ENCODE assay signal across 23 cellular contexts in the genomic region with DNA sequence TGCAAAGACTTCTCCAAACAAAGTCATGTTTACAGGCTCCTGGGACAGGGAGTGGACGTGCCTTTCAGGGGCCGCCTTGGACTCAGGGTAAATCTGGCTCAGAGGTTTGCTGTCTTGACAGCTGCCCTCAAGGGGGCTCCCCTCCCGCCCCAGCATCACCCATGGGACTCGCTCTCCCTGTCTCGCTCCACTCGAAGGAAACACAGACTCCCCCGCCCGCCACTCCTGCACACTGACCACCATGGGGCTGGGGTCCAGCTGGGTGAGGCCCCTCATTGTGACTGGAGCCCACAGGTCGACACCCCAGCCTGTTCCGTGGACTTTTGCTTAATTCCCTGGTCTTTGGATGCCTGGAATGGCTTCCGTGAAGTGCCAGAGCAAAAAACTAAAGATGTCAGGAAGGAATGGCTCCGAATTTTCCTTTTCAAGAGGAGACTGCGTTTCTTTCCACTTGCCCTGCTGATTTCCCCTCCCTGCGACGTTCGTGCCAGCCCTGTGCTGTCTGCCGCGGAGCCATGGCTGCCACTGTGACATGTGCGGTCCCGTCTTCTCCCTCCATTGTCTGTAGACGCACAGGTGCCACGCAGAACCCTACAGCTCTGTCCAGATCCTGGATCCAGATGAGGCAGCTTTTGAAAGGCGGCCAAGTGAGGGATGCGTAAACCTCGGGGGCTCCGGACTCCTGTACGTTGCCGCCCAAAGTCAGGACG. TPM values are rescaled to one million over a fixed set of nuclear protein-coding genes. Genes with fewer than 3 reads are reported as not detected.
A peak's percentile ranks its signal among the peaks of the same experiment; 100 is the strongest.
DNase-seq lines count a peak whose midpoint lies in the region; ATAC-seq, FAIRE-seq and TF ChIP-seq lines count a peak whose summit lies in the region.
"Had no signal": no experiment of that assay in that cellular context is flagged by ENCODE, and none has a peak within 500 bp of the region (broad histone marks: within the 10 kb centered on the region; RNA-seq: fewer than 3 reads in every experiment).

No MANE protein-coding gene starts in this region.

- no peak overlapping the region for H2BK20ac ChIP-seq in H1 (ENCODE audit: low read length)

- no peak overlapping the region for H4K5ac ChIP-seq in H1 (ENCODE audit: insufficient read length, low read depth, low read length)

- no peak overlapping the region for H2BK5ac ChIP-seq in H1 (ENCODE audit: low read depth, low read length)

- H3K23me2 ChIP-seq in H1 (ENCODE audit: low read depth, low read length), result peaks cover 3% of the 10 kb centered on the region; the same call in 1 of the 2 replicates

- TF ChIP-seq POLR2A in H1 (IDR thresholded peaks at IDR 0.05; ENCODE audit: control extremely low read depth in 1 of 2, low read depth in 2 of 2, low read length in 2 of 2), result no peak

- no peak overlapping the region for H3K9ac ChIP-seq in H1 (replicated peaks in 1 of 4; ENCODE audit: extremely low read depth in 1 of 4, low read depth in 3 of 4, low read length in 3 of 4)
- H3K9ac ChIP-seq: BLaER1, GM23248 had no signal

- CTCF ChIA-PET in WTC11 (lab: Charles Lee) (interaction anchor here (2.1 kb wide), 1 partner anchor 12 kb away, joined by 8 read pairs; no protein-coding TSS in a partner anchor), H1 (lab: Charles Lee; ENCODE audit: partially characterized antibody) (interaction anchor here (1.1 to 5.0 kb wide), 8 partner anchors 11 to 71 kb away, joined by 3 to 49 read pairs (median 5); no protein-coding TSS in a partner anchor)

- H3K56ac ChIP-seq in H1 (replicated peaks; ENCODE audit: insufficient read length, low read depth, low read length), result no peak overlapping the region

- H3K14ac ChIP-seq in H1 (ENCODE audit: insufficient read length), result no peak overlapping the region

- no peaks in the 10 kb centered on the region for H3K36me3 Mint-ChIP-seq in WTC11
- no peaks in the 10 kb centered on the region for H3K36me3 Mint-ChIP-seq in nephron progenitor cell (ENCODE audit: low read depth)
- H3K36me3 Mint-ChIP-seq in stimulated activated memory B cell treated with anti-CD40 and anti-IgM and Interleukin-4, amounts not matched to agents 10 μg/mL and 1 μg/mL and 100 μg/mL, for 72 hours, result peaks cover 15% of the 10 kb centered on the region

- no peak for DNase-seq in WTC11 (ENCODE audit: low spot score)
- DNase-seq in H1 (ENCODE audit: low read depth in 1 of 2, low spot score in 2 of 2), result no peak
- no peak for DNase-seq in nephron progenitor cell
- DNase-seq in urothelium cell line (ENCODE audit: low spot score), result no peak
- DNase-seq in NCI-H1048 (lab: John Stamatoyannopoulos, UW), result no peak
- no peak for DNase-seq in activated CD4-positive, CD25-positive, alpha-beta regulatory T cell treated with anti-CD3 and anti-CD28 coated beads, Interleukin-2, amount 50 U/mL, for 72 hours
- DNase-seq: CD4-positive, alpha-beta T cell; GM23248; HFFc6; KBM-7; NCI-H2081; NCI-H2227 treated with DMSO at 0.1 percent for 48 hours; NCI-H526 treated with DMSO at 0.1 percent for 48 hours; RPMI8226; SHP77 had no signal

- no peaks in the 10 kb centered on the region for H3K27me3 Mint-ChIP-seq in WTC11 (ENCODE audit: low read depth)
- peaks cover 6% of the 10 kb centered on the region for H3K27me3 Mint-ChIP-seq in nephron progenitor cell (ENCODE audit: low read depth, poor library complexity)
- H3K27me3 Mint-ChIP-seq in stimulated activated memory B cell treated with anti-CD40 and anti-IgM and Interleukin-4, amounts not matched to agents 10 μg/mL and 1 μg/mL and 100 μg/mL, for 72 hours, result peaks cover 26% of the 10 kb centered on the region
- H3K27me3 Mint-ChIP-seq: CD4-positive, alpha-beta T cell had no signal

- H3K4me1 Mint-ChIP-seq in WTC11, result peaks cover 4% of the 10 kb centered on the region
- H3K4me1 Mint-ChIP-seq in nephron progenitor cell, result peaks cover 24% of the 10 kb centered on the region
- H3K4me1 Mint-ChIP-seq in stimulated activated memory B cell treated with anti-CD40 and anti-IgM and Interleukin-4, amounts not matched to agents 10 μg/mL and 1 μg/mL and 100 μg/mL, for 72 hours, result peaks cover 9% of the 10 kb centered on the region

- no peaks in the 10 kb centered on the region; the same call in none of the 2 replicates for H3K79me1 ChIP-seq in H1 (ENCODE audit: low read depth, low read length)

- H3K9me3 Mint-ChIP-seq in WTC11 (no peaks in the 10 kb centered on the region), nephron progenitor cell (no peaks in the 10 kb centered on the region)
- peaks cover 7% of the 10 kb centered on the region for H3K9me3 Mint-ChIP-seq in stimulated activated memory B cell treated with anti-CD40 and anti-IgM and Interleukin-4, amounts not matched to agents 10 μg/mL and 1 μg/mL and 100 μg/mL, for 72 hours
- H3K9me3 Mint-ChIP-seq: CD4-positive, alpha-beta T cell had no signal

- H3K36me3 ChIP-seq in H1 (ENCODE audit: control insufficient read depth in 2 of 4, insufficient read depth in 4 of 4, low read length in 3 of 4), result no peaks in the 10 kb centered on the region
- H3K36me3 ChIP-seq: BLaER1, HAP-1 had no signal

- H4K8ac ChIP-seq in H1 (ENCODE audit: extremely low read depth, insufficient read depth, low read length), result peak overlapping the region; percentile 81; the same call in 1 of the 2 replicates

- POLR2A ChIA-PET in WTC11 (lab: Charles Lee) (no interaction called here), H1 (lab: Charles Lee; ENCODE audit: partially characterized antibody) (interaction anchor here (1.6 kb wide), 1 partner anchor 11 kb away, joined by 4 read pairs; no protein-coding TSS in a partner anchor)

- H2BK15ac ChIP-seq in H1 (ENCODE audit: low read length), result no peak overlapping the region

- no peak overlapping the region for H3K4ac ChIP-seq in H1 (replicated peaks; ENCODE audit: insufficient read length, low read depth, low read length)

- no peak for TF ChIP-seq RAD21 in H1 (IDR thresholded peaks at IDR 0.05 in 1 of 2, conservative IDR thresholded peaks at IDR 0.05 in 1 of 2; ENCODE audit: low read depth in 2 of 2, low read length in 2 of 2)

- no peak overlapping the region for H3K18ac ChIP-seq in H1 (ENCODE audit: extremely low read depth, low read length)

- no peak overlapping the region for H3K4me2 ChIP-seq in H1 (ENCODE audit: insufficient read depth in 1 of 2, low read depth in 2 of 2, low read length in 2 of 2)
- H3K4me2 ChIP-seq: BLaER1 had no signal

- no peak overlapping the region for H3K27ac ChIP-seq in H1 (ENCODE audit: low read depth, low read length)
- H3K27ac ChIP-seq: BLaER1, GM23248 had no signal

- FAIRE-seq in H1 (lab: Jason Lieb, UNC) (no peak), urothelium cell line (lab: Jason Lieb, UNC) (peak; percentile 17)
- FAIRE-seq: A204.1, D721Med, GM18507, HTR-8/SVneo had no signal

- H2BK120ac ChIP-seq in H1 (replicated peaks; ENCODE audit: low read depth, low read length), result no peak overlapping the region

- TF ChIP-seq CTCF in WTC11 (IDR thresholded peaks at IDR 0.05), result no peak
- TF ChIP-seq CTCF in H1 (IDR thresholded peaks at IDR 0.05; ENCODE audit: control extremely low read depth in 1 of 3, insufficient read depth in 1 of 3, low read depth in 1 of 3, low read length in 3 of 3), result no peak
- no peak for TF ChIP-seq CTCF in nephron progenitor cell (IDR thresholded peaks at IDR 0.05)

- H3K9me3 ChIP-seq in H1 (ENCODE audit: insufficient read depth in 2 of 2, low read depth in 1 of 2, low read length in 1 of 2), result no peaks in the 10 kb centered on the region
- H3K9me3 ChIP-seq: BLaER1, HAP-1 had no signal

- no peak overlapping the region for H3K23ac ChIP-seq in H1 (ENCODE audit: insufficient read length)

- H3K4me1 ChIP-seq in H1 (replicated peaks in 1 of 4; ENCODE audit: control insufficient read depth in 3 of 4, insufficient read depth in 4 of 4, low read length in 3 of 4), result peaks cover 0 to 9% (median 5%) of the 10 kb centered on the region in 4 experiments; a peak in 5 of 7 replicates

- H3K27ac Mint-ChIP-seq in WTC11, result peak overlapping the region; percentile 80
- peak overlapping the region; percentile 47 for H3K27ac Mint-ChIP-seq in nephron progenitor cell
- H3K27ac Mint-ChIP-seq in stimulated activated memory B cell treated with anti-CD40 and anti-IgM and Interleukin-4, amounts not matched to agents 10 μg/mL and 1 μg/mL and 100 μg/mL, for 72 hours, result no peak overlapping the region
- H3K27ac Mint-ChIP-seq: CD4-positive, alpha-beta T cell; HFFc6 had no signal

- no peak overlapping the region for H2BK12ac ChIP-seq in H1 (ENCODE audit: low read depth, low read length)

- H3K4me3 ChIP-seq in H1 (ENCODE audit: extremely low read depth in 1 of 4, insufficient read depth in 2 of 4, low read depth in 3 of 4, low read length in 4 of 4), result no peak overlapping the region
- H3K4me3 ChIP-seq: BLaER1, GM23248, HAP-1 had no signal

- no peak for TF ChIP-seq EP300 in H1 (IDR thresholded peaks at IDR 0.05; ENCODE audit: borderline replicate concordance in 1 of 2, low read depth in 2 of 2, low read length in 2 of 2)

- H2AK5ac ChIP-seq in H1 (ENCODE audit: low read depth, low read length), result 0 out of 2 replicates have a peak overlapping the region, but pooled peaks have one; percentile 39

- H4K20me1 ChIP-seq in H1 (replicated peaks in 1 of 2; ENCODE audit: control insufficient read depth in 1 of 2, insufficient read depth in 2 of 2, low read length in 2 of 2), result peaks cover 0 to 5% of the 10 kb centered on the region in 2 experiments

- H2AFZ ChIP-seq in H1 (ENCODE audit: low read length), result no peak overlapping the region
- H2AFZ ChIP-seq: GM23248 had no signal

- H4K91ac ChIP-seq in H1 (replicated peaks; ENCODE audit: insufficient read length, low read length), result no peak overlapping the region

- WGBS in H1 (ENCODE audit: extremely low coverage in 1 of 2, insufficient coverage in 1 of 2, insufficient read length in 1 of 2, insufficient replicate concordance in 2 of 2, low coverage in 1 of 2, low lambda C conversion rate in 2 of 2, missing lambda C conversion rate in 1 of 2), 2 experiments, result 88% methylated on average over 21 of the region's 29 CpGs; no CpG with 5 or more reads in 1 of the 2 experiments

- H3K4me3 Mint-ChIP-seq in WTC11 (no peak overlapping the region), nephron progenitor cell (no peak overlapping the region)
- H3K4me3 Mint-ChIP-seq in stimulated activated memory B cell treated with anti-CD40 and anti-IgM and Interleukin-4, amounts not matched to agents 10 μg/mL and 1 μg/mL and 100 μg/mL, for 72 hours, result no peak overlapping the region
- H3K4me3 Mint-ChIP-seq: CD4-positive, alpha-beta T cell; HFFc6 had no signal

- H3K79me2 ChIP-seq in H1 (ENCODE audit: control insufficient read depth in 1 of 2, insufficient read depth in 2 of 2, low read length in 2 of 2), result 0 out of 4 replicates have a peak, but pooled peaks cover 0 to 2% of the 10 kb centered on the region in 2 experiments

- no peak for ATAC-seq in WTC11
- ATAC-seq in stimulated activated memory B cell treated with anti-CD40 and anti-IgM and Interleukin-4, amounts not matched to agents 10 μg/mL and 1 μg/mL and 100 μg/mL, for 72 hours, result no peak

- H3K27me3 ChIP-seq in H1 (replicated peaks in 1 of 4; ENCODE audit: control insufficient read depth in 3 of 4, extremely low read depth in 1 of 4, insufficient read depth in 3 of 4, low read length in 3 of 4), result no peaks in the 10 kb centered on the region

RNA-seq across cellular contexts. Expression of gene MCF2L, which starts 48.6 kb away (rescaled TPM):
- 34.8 to 35.4 TPM (median 34.9 TPM) in 3 replicates for total RNA-seq in WTC11 (2021)
- 22.9 and 24.4 TPM in 2 replicates for total RNA-seq in H1 (2021; fragmentation: NEBNext Ultra II Directional; extraction: Animal tissue kit (Norgen Biotek cat#: 25700))
- 10.1 and 15.9 TPM in 2 replicates for polyA plus RNA-seq in H1 (2011; rRNA removed)
- 13.8 TPM for polyA plus RNA-seq in H1 (2011; cell fraction: cytosol; rRNA removed)
- 82.6 TPM for polyA plus RNA-seq in H1 (2011; cell fraction: nucleus; rRNA removed)
- 16.2 to 22.1 TPM (median 19.9 TPM) in 4 replicates for polyA plus RNA-seq in H1 (2012, experiment 1 of 2)
- 10.5 TPM for polyA plus RNA-seq in H1 (2012, experiment 2 of 2)
- 10.9 TPM for polyA plus RNA-seq in H1 (2013, experiment 1 of 2)
- 11.8 TPM for polyA plus RNA-seq in H1 (2013, experiment 2 of 2)
- polyA minus RNA-seq in H1 (2011; rRNA and poly(A)+ RNA removed), result 16.6 and 19.1 TPM in 2 replicates
- 18.4 TPM for polyA minus RNA-seq in H1 (2011; cell fraction: cytosol; rRNA and poly(A)+ RNA removed)
- 40.8 TPM for polyA minus RNA-seq in H1 (2011; cell fraction: nucleus; rRNA and poly(A)+ RNA removed)
- total RNA-seq: GM23248, HFFc6, MCF 10A had no signal
- polyA plus RNA-seq: GM23248 had no signal
